1 cellular context compared by ENCODE assay signal in the genomic region with DNA sequence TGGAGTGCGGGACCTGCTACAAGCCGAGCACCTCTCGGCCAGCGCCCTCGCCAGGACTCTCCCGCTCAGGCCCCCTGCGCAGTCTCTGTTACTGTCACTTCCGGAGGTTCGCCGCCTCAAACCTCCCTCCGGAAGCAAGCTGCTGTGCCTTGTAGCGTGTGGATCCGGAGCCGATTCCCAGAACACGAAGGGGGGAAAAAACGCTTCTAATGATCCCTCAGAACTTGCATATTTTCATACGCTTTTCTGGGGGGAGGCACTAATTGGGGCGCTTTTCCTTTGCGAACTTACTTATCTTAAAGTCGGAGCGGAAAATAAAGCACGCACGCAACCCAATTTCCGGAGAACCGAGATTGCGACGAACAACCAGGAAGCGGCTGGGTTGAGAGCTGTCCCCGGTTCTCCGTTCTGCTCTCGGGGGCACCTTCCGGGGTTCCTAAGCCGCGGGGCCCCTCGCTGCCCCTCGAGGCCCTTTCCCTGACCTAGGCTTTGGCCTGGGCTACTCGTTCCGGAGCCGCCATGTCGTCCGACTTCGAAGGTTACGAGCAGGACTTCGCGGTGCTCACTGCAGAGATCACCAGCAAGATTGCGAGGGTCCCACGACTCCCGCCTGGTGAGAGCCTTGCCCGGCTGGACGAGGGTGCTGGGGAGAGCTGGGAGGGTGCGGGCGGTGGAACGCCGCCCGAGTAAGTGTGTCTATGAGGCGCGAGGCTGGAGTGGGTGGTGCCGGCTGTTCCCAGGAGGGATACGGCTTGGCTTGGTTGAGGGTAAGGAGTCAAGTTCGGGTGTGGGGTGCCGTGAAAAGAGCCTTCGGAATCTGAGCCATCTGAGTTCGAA.
TF ChIP-seq lines count a peak whose summit lies in the region.

A gene (plus strand): TSS at position 361 of the 837 bp plus-strand sequence. CDS start 159 bp downstream, at position 520.
A gene with protein sequence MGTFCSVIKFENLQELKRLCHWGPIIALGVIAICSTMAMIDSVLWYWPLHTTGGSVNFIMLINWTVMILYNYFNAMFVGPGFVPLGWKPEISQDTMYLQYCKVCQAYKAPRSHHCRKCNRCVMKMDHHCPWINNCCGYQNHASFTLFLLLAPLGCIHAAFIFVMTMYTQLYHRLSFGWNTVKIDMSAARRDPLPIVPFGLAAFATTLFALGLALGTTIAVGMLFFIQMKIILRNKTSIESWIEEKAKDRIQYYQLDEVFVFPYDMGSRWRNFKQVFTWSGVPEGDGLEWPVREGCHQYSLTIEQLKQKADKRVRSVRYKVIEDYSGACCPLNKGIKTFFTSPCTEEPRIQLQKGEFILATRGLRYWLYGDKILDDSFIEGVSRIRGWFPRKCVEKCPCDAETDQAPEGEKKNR (minus strand): TSS at position 60 of the 837 bp plus-strand sequence. CDS start 1,478 bp downstream, outside the sequence.

TF ChIP-seq in H1, 55 proteins besides CTCF, POLR2A, EP300 and RAD21 (continues in another document):
- TF ChIP-seq CHD2 (IDR thresholded peaks at IDR 0.05; ENCODE audit: low read length) (no peak), ZNF274 (IDR thresholded peaks at IDR 0.05; ENCODE audit: borderline replicate concordance, extremely low read depth, low read length) (no peak), KDM5A (IDR thresholded peaks at IDR 0.05; ENCODE audit: low read length) (peak; percentile 96), TBP (IDR thresholded peaks at IDR 0.05; ENCODE audit: low read depth, low read length) (peak; percentile 48; the same call in 1 of the 2 replicates), SP1 (IDR thresholded peaks at IDR 0.05; ENCODE audit: low read depth, low read length) (no peak; the same call in 1 of the 2 replicates), SIRT6 (IDR thresholded peaks at IDR 0.05; ENCODE audit: low read length) (no peak), BACH1 (IDR thresholded peaks at IDR 0.05; ENCODE audit: low read length) (no peak), SRF (IDR thresholded peaks at IDR 0.05; ENCODE audit: low read depth, low read length) (no peak), JUND (IDR thresholded peaks at IDR 0.05; ENCODE audit: low read length) (no peak), TAF1 (IDR thresholded peaks at IDR 0.05; ENCODE audit: low read depth, low read length) (peak; percentile 80; the same call in 1 of the 2 replicates), TCF12 (IDR thresholded peaks at IDR 0.05; ENCODE audit: low read depth, low read length) (no peak), BCL11A (IDR thresholded peaks at IDR 0.05; ENCODE audit: low read depth in 2 of 2, low read length in 2 of 2) (no peak), GTF2F1 (IDR thresholded peaks at IDR 0.05; ENCODE audit: borderline replicate concordance, low read depth, low read length) (no peak), FOSL1 (IDR thresholded peaks at IDR 0.05; ENCODE audit: insufficient read depth, low read depth, low read length) (no peak), SIX5 (IDR thresholded peaks at IDR 0.05; ENCODE audit: low read depth, low read length) (no peak), CTBP2 (IDR thresholded peaks at IDR 0.05; ENCODE audit: borderline replicate concordance, insufficient read depth, insufficient read length, low read length) (no peak), HDAC2 (IDR thresholded peaks at IDR 0.05; ENCODE audit: borderline replicate concordance in 1 of 2, low read depth in 2 of 2, low read length in 2 of 2) (peak in 1 of 2 experiments; percentile 71; a peak in 1 of 4 replicates), KDM4A (IDR thresholded peaks at IDR 0.05; ENCODE audit: low read depth, low read length, severe bottlenecking) (peak; percentile 79), SUZ12 (IDR thresholded peaks at IDR 0.05; ENCODE audit: low read length) (no peak), CBX8 (IDR thresholded peaks at IDR 0.05; ENCODE audit: borderline replicate concordance, low read depth, low read length) (no peak), HDAC6 (IDR thresholded peaks at IDR 0.05; ENCODE audit: low read depth, low read length) (no peak), SAP30 (IDR thresholded peaks at IDR 0.05; ENCODE audit: insufficient read depth, insufficient replicate concordance, low read length) (no peak), CBX5 (IDR thresholded peaks at IDR 0.05; ENCODE audit: low read depth, low read length) (no peak), SIN3A (conservative IDR thresholded peaks at IDR 0.05 in 1 of 2, IDR thresholded peaks at IDR 0.05 in 1 of 2; ENCODE audit: low read depth in 1 of 2, low read length in 2 of 2) (peak in 1 of 2 experiments; percentile 83; a peak in 1 of 4 replicates), GABPA (IDR thresholded peaks at IDR 0.05; ENCODE audit: borderline replicate concordance, insufficient read depth, low read length) (peak; percentile 95), RXRA (IDR thresholded peaks at IDR 0.05; ENCODE audit: insufficient read depth, low read depth, low read length) (no peak), PHF8 (conservative IDR thresholded peaks at IDR 0.05; ENCODE audit: low read depth, low read length) (peak; percentile 58), YY1 (IDR thresholded peaks at IDR 0.05; ENCODE audit: low read depth, low read length) (no peak), EGR1 (IDR thresholded peaks at IDR 0.05; ENCODE audit: borderline replicate concordance, low read depth, low read length) (no peak), EZH2 (IDR thresholded peaks at IDR 0.05; ENCODE audit: low read depth, low read length, severe bottlenecking) (no peak), POLR2AphosphoS5 (IDR thresholded peaks at IDR 0.05; ENCODE audit: low read depth, low read length) (peak; percentile 81), TEAD4 (IDR thresholded peaks at IDR 0.05; ENCODE audit: low read depth, low read length) (no peak), KDM1A (IDR thresholded peaks at IDR 0.05; ENCODE audit: borderline replicate concordance, low read length) (no peak), CEBPB (IDR thresholded peaks at IDR 0.05; ENCODE audit: low read depth, low read length) (no peak), BRCA1 (IDR thresholded peaks at IDR 0.05; ENCODE audit: low read depth, low read length) (no peak), CHD1 (IDR thresholded peaks at IDR 0.05; ENCODE audit: low read depth, low read length) (no peak), NRF1 (IDR thresholded peaks at IDR 0.05; ENCODE audit: low read depth, low read length) (0 out of 2 replicates have a peak, but pooled peaks have one; percentile 8), CREB1 (IDR thresholded peaks at IDR 0.05) (peak; percentile 62), JUN (IDR thresholded peaks at IDR 0.05; ENCODE audit: low read depth, low read length) (no peak), RNF2 (IDR thresholded peaks at IDR 0.05; ENCODE audit: borderline replicate concordance, low read depth, low read length, missing control alignments, poor library complexity, severe bottlenecking) (no peak), SP2 (IDR thresholded peaks at IDR 0.05; ENCODE audit: low read length) (no peak), SP4 (IDR thresholded peaks at IDR 0.05; ENCODE audit: low read length) (peak; percentile 61; the same call in 1 of the 2 replicates), TAF7 (optimal IDR thresholded peaks at IDR 0.05; ENCODE audit: borderline replicate concordance, low read depth, low read length) (peak; percentile 41)
- TF ChIP-seq, protein P1, sequence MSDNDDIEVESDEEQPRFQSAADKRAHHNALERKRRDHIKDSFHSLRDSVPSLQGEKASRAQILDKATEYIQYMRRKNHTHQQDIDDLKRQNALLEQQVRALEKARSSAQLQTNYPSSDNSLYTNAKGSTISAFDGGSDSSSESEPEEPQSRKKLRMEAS (IDR thresholded peaks at IDR 0.05): no peak
- TF ChIP-seq, protein P2, sequence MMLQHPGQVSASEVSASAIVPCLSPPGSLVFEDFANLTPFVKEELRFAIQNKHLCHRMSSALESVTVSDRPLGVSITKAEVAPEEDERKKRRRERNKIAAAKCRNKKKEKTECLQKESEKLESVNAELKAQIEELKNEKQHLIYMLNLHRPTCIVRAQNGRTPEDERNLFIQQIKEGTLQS (IDR thresholded peaks at IDR 0.05; ENCODE audit: insufficient read depth, low read depth, low read length): no peak
- TF ChIP-seq, protein P3, sequence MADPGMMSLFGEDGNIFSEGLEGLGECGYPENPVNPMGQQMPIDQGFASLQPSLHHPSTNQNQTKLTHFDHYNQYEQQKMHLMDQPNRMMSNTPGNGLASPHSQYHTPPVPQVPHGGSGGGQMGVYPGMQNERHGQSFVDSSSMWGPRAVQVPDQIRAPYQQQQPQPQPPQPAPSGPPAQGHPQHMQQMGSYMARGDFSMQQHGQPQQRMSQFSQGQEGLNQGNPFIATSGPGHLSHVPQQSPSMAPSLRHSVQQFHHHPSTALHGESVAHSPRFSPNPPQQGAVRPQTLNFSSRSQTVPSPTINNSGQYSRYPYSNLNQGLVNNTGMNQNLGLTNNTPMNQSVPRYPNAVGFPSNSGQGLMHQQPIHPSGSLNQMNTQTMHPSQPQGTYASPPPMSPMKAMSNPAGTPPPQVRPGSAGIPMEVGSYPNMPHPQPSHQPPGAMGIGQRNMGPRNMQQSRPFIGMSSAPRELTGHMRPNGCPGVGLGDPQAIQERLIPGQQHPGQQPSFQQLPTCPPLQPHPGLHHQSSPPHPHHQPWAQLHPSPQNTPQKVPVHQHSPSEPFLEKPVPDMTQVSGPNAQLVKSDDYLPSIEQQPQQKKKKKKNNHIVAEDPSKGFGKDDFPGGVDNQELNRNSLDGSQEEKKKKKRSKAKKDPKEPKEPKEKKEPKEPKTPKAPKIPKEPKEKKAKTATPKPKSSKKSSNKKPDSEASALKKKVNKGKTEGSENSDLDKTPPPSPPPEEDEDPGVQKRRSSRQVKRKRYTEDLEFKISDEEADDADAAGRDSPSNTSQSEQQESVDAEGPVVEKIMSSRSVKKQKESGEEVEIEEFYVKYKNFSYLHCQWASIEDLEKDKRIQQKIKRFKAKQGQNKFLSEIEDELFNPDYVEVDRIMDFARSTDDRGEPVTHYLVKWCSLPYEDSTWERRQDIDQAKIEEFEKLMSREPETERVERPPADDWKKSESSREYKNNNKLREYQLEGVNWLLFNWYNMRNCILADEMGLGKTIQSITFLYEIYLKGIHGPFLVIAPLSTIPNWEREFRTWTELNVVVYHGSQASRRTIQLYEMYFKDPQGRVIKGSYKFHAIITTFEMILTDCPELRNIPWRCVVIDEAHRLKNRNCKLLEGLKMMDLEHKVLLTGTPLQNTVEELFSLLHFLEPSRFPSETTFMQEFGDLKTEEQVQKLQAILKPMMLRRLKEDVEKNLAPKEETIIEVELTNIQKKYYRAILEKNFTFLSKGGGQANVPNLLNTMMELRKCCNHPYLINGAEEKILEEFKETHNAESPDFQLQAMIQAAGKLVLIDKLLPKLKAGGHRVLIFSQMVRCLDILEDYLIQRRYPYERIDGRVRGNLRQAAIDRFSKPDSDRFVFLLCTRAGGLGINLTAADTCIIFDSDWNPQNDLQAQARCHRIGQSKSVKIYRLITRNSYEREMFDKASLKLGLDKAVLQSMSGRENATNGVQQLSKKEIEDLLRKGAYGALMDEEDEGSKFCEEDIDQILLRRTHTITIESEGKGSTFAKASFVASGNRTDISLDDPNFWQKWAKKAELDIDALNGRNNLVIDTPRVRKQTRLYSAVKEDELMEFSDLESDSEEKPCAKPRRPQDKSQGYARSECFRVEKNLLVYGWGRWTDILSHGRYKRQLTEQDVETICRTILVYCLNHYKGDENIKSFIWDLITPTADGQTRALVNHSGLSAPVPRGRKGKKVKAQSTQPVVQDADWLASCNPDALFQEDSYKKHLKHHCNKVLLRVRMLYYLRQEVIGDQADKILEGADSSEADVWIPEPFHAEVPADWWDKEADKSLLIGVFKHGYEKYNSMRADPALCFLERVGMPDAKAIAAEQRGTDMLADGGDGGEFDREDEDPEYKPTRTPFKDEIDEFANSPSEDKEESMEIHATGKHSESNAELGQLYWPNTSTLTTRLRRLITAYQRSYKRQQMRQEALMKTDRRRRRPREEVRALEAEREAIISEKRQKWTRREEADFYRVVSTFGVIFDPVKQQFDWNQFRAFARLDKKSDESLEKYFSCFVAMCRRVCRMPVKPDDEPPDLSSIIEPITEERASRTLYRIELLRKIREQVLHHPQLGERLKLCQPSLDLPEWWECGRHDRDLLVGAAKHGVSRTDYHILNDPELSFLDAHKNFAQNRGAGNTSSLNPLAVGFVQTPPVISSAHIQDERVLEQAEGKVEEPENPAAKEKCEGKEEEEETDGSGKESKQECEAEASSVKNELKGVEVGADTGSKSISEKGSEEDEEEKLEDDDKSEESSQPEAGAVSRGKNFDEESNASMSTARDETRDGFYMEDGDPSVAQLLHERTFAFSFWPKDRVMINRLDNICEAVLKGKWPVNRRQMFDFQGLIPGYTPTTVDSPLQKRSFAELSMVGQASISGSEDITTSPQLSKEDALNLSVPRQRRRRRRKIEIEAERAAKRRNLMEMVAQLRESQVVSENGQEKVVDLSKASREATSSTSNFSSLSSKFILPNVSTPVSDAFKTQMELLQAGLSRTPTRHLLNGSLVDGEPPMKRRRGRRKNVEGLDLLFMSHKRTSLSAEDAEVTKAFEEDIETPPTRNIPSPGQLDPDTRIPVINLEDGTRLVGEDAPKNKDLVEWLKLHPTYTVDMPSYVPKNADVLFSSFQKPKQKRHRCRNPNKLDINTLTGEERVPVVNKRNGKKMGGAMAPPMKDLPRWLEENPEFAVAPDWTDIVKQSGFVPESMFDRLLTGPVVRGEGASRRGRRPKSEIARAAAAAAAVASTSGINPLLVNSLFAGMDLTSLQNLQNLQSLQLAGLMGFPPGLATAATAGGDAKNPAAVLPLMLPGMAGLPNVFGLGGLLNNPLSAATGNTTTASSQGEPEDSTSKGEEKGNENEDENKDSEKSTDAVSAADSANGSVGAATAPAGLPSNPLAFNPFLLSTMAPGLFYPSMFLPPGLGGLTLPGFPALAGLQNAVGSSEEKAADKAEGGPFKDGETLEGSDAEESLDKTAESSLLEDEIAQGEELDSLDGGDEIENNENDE (IDR thresholded peaks at IDR 0.05; ENCODE audit: insufficient replicate concordance, low read length): no peak
- TF ChIP-seq, protein P4, sequence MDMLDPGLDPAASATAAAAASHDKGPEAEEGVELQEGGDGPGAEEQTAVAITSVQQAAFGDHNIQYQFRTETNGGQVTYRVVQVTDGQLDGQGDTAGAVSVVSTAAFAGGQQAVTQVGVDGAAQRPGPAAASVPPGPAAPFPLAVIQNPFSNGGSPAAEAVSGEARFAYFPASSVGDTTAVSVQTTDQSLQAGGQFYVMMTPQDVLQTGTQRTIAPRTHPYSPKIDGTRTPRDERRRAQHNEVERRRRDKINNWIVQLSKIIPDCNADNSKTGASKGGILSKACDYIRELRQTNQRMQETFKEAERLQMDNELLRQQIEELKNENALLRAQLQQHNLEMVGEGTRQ (IDR thresholded peaks at IDR 0.05; ENCODE audit: low read length): no peak
- TF ChIP-seq, protein P5, sequence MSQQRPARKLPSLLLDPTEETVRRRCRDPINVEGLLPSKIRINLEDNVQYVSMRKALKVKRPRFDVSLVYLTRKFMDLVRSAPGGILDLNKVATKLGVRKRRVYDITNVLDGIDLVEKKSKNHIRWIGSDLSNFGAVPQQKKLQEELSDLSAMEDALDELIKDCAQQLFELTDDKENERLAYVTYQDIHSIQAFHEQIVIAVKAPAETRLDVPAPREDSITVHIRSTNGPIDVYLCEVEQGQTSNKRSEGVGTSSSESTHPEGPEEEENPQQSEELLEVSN (IDR thresholded peaks at IDR 0.05): no peak
- TF ChIP-seq, protein P6, sequence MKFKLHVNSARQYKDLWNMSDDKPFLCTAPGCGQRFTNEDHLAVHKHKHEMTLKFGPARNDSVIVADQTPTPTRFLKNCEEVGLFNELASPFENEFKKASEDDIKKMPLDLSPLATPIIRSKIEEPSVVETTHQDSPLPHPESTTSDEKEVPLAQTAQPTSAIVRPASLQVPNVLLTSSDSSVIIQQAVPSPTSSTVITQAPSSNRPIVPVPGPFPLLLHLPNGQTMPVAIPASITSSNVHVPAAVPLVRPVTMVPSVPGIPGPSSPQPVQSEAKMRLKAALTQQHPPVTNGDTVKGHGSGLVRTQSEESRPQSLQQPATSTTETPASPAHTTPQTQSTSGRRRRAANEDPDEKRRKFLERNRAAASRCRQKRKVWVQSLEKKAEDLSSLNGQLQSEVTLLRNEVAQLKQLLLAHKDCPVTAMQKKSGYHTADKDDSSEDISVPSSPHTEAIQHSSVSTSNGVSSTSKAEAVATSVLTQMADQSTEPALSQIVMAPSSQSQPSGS (IDR thresholded peaks at IDR 0.05; ENCODE audit: low read length): no peak; the same call in 1 of the 2 replicates
